In genomic region chr1:217535601-217536377, GRCh38 we compare ENCODE assay signal across 28 cellular contexts.
DNase-seq lines count a peak whose midpoint lies in the region; ATAC-seq, FAIRE-seq and TF ChIP-seq lines count a peak whose summit lies in the region.
"Had no signal": no experiment of that assay in that cellular context is flagged by ENCODE, and none has a peak within 500 bp of the region (broad histone marks: within the 10 kb centered on the region; RNA-seq: fewer than 3 reads in every experiment).

No MANE protein-coding gene starts in this region.

- 97 to 98% methylated on average over 9 of the region's 9 CpGs for WGBS in GM23248 (ENCODE audit: low coverage in 1 of 2, low lambda C conversion rate in 2 of 2, missing lambda C conversion rate in 2 of 2), 2 experiments

- H4K20me1 ChIP-seq in GM23248 (ENCODE audit: insufficient read depth): no peaks in the 10 kb centered on the region

- no peak overlapping the region for H2AFZ ChIP-seq in GM23248
- H2AFZ ChIP-seq: hepatocyte had no signal

- no peaks in the 10 kb centered on the region for H3K36me3 ChIP-seq in GM23248 (ENCODE audit: low read depth)
- H3K36me3 ChIP-seq: gastrocnemius medialis, neutrophil, suprapubic skin had no signal

- H3F3A ChIP-seq in GM23248 (ENCODE audit: insufficient read depth): no peaks in the 10 kb centered on the region

- in situ Hi-C loops in GM23248 (cut with MboI): no loop called here

- no peak for TF ChIP-seq CTCF in fibroblast of mammary gland (conservative IDR thresholded peaks at IDR 0.05; ENCODE audit: control insufficient read depth, insufficient read depth, low read depth, low read length)

- H3K4me3 ChIP-seq in GM23248: no peak overlapping the region
- H3K4me3 ChIP-seq in fibroblast of mammary gland (ENCODE audit: control insufficient read depth, low read depth, low read length): no peak overlapping the region
- H3K4me3 ChIP-seq: gastrocnemius medialis, hepatocyte, suprapubic skin had no signal

- peak overlapping the region; percentile 19 for H3K4me2 ChIP-seq in GM23248 (ENCODE audit: unreplicated experiment)
- H3K4me2 ChIP-seq: hepatocyte, KMS-11, SK-N-SH had no signal

- peaks cover 9% of the 10 kb centered on the region for H3K4me1 ChIP-seq in GM23248 (ENCODE audit: insufficient read depth)
- H3K4me1 ChIP-seq: gastrocnemius medialis had no signal

- no peaks in the 10 kb centered on the region for H3K9me2 ChIP-seq in GM23248 (ENCODE audit: insufficient read depth)
- H3K9me2 ChIP-seq: SK-N-SH had no signal

- 0 out of 2 replicates have a peak, but pooled peaks cover 4% of the 10 kb centered on the region for H3K79me2 ChIP-seq in GM23248 (ENCODE audit: insufficient read depth)
- H3K79me2 ChIP-seq: hepatocyte had no signal

- H3K27me3 ChIP-seq in GM23248 (replicated peaks; ENCODE audit: insufficient read depth): no peaks in the 10 kb centered on the region
- H3K27me3 ChIP-seq: gastrocnemius medialis, hepatocyte, neutrophil, suprapubic skin had no signal

- no peak overlapping the region for H3K27ac ChIP-seq in GM23248
- H3K27ac ChIP-seq: gastrocnemius medialis, hepatocyte, KMS-11, neutrophil, suprapubic skin had no signal

- DNase-seq in GM23248 (peak; percentile 74), fibroblast of mammary gland (ENCODE audit: low read depth) (peak; percentile 48), renal cortical epithelial cell (ENCODE audit: low read depth) (peak; percentile 84), SIG-M5 treated with dmso at 0.1 percent for 504 hours (lab: John Stamatoyannopoulos, UW; ENCODE audit: unreplicated experiment) (no peak), SKM-1 (lab: John Stamatoyannopoulos, UW; ENCODE audit: unreplicated experiment) (no peak)
- DNase-seq: activated CD4-positive, alpha-beta T cell treated with anti-CD3 and anti-CD28 coated beads for 48 hours; activated gamma-delta T cell treated with Interleukin-2 at 50 U/mL for 16 hours; activated T-cell treated with anti-CD3 and anti-CD28 coated beads, Interleukin-2, amount 50 U/mL, for 24 hours; DND-41; gastrocnemius medialis; GOT3; left ventricle myocardium superior; naive B cell; NCI-H1436; NCI-H345; NCI-H748 treated with DMSO at 0.1 percent for 48 hours; RPMI8226; SK-N-SH; stimulated activated CD4-positive, alpha-beta T cell treated with anti-CD3 and anti-CD28 coated beads, Interleukin-15, amount 100 ng/mL, for 24 hours; stimulated activated naive B cell treated with anti-CD40 and anti-IgM and Interleukin-4, amounts not matched to agents 10 μg/mL and 1 μg/mL and 100 μg/mL, for 72 hours; T-helper 2 cell had no signal

- H3K9me3 ChIP-seq in GM23248 (ENCODE audit: low read depth): no peaks in the 10 kb centered on the region
- H3K9me3 ChIP-seq: gastrocnemius medialis, neutrophil, SK-N-SH, suprapubic skin had no signal

- no peak for ATAC-seq in SK-N-SH treated with all-trans-retinoic acid at 6 μM for 48 hours
- ATAC-seq: gastrocnemius medialis; left ventricle myocardium superior; stimulated activated naive B cell treated with anti-CD40 and anti-IgM and Interleukin-4, amounts not matched to agents 10 μg/mL and 1 μg/mL and 100 μg/mL, for 72 hours had no signal

- FAIRE-seq in TTC549 (lab: Jason Lieb, UNC): peak; percentile 29
- FAIRE-seq: GM12892 had no signal

- no peak overlapping the region for H3K9ac ChIP-seq in GM23248
- H3K9ac ChIP-seq: KMS-11, SK-N-SH had no signal

TF ChIP-seq in SK-N-SH treated with all-trans-retinoic acid at 6 μM for 48 hours, 23 proteins besides CTCF, POLR2A, EP300 and RAD21:
- TF ChIP-seq GLIS3 (CRISPR knock-in tag; IDR thresholded peaks at IDR 0.05) (no peak), RARB (CRISPR knock-in tag; IDR thresholded peaks at IDR 0.05) (no peak), PATZ1 (CRISPR knock-in tag; IDR thresholded peaks at IDR 0.05; ENCODE audit: borderline replicate concordance) (no peak)

Comparison
In these comparisons a context has a peak if more than half of its experiments do, and no peak if none do; other contexts are left out.
1. DNase-seq: peak in GM23248 (single experiment), fibroblast of mammary gland (single experiment) and renal cortical epithelial cell (single experiment); none in SIG-M5 treated with dmso at 0.1 percent for 504 hours (single experiment) and SKM-1 (single experiment).